Comparison of ENCODE assay signal across 24 cellular contexts in genomic region chr4:98094118-98094517, GRCh38. TPM values are rescaled to one million over a fixed set of nuclear protein-coding genes. Genes with fewer than 3 reads are reported as not detected.
DNase-seq lines count a peak whose midpoint lies in the region; TF ChIP-seq lines count a peak whose summit lies in the region.
"Had no signal": no experiment of that assay in that cellular context is flagged by ENCODE, and none has a peak within 500 bp of the region (broad histone marks: within the 10 kb centered on the region; RNA-seq: fewer than 3 reads in every experiment).

No MANE protein-coding gene starts in this region.

- BruUV-seq in mammary epithelial cell (replicated peaks; lab: Mats Ljungman, UMichigan), result no TSS peak

- peaks cover 0 to 9% (median 1%) of the 10 kb centered on the region in 3 donors for H3K27me3 Mint-ChIP-seq in immature natural killer cell (ENCODE audit: low read depth in 3 of 3)

- H3K4me3 Mint-ChIP-seq in immature natural killer cell, result no peak overlapping the region
- H3K4me3 Mint-ChIP-seq: CD4-positive, CD25-positive, alpha-beta regulatory T cell had no signal

- DNase-seq in HT1080 (ENCODE audit: low read depth) (peak; percentile 49), mammary epithelial cell (peak; percentile 73), islet precursor cell (peak; percentile 54), renal cortical epithelial cell (ENCODE audit: low read depth) (peak; percentile 71), immature natural killer cell (no peak), posterior vena cava (ENCODE audit: low spot score) (no peak), 8988T (no peak)
- DNase-seq: CD4-positive, CD25-positive, alpha-beta regulatory T cell; COR-L47; DMS79; Karpas-422; MM.1S; NCI-H1048; NCI-H1436; NCI-H187 treated with DMSO at 0.1 percent for 48 hours; NCI-H2107; NCI-H524; NCI-H774; NK-92 treated with Interleukin-12 subunit alpha and Interleukin-12 subunit beta, amount 100 ng/mL, for 24 hours; Peyer's patch had no signal

- H3K4me1 Mint-ChIP-seq in immature natural killer cell, result no peaks in the 10 kb centered on the region
- H3K4me1 Mint-ChIP-seq: CD4-positive, CD25-positive, alpha-beta regulatory T cell had no signal

- no peak overlapping the region for H3K27ac Mint-ChIP-seq in immature natural killer cell
- H3K27ac Mint-ChIP-seq: CD4-positive, CD25-positive, alpha-beta regulatory T cell had no signal

- no peaks in the 10 kb centered on the region for H3K9me3 ChIP-seq in mammary epithelial cell (replicated peaks; ENCODE audit: insufficient read depth, low read length)
- H3K9me3 ChIP-seq: Peyer's patch, SJSA1 had no signal

- WGBS in mammary epithelial cell (ENCODE audit: low coverage, missing lambda C conversion rate), result 91% methylated on average over 2 of the region's 2 CpGs

- CTCF ChIA-PET in mammary epithelial cell (lab: Charles Lee; ENCODE audit: low non-redundant PET), result interaction anchor here (0.6 kb wide), 1 partner anchor 568 kb away, joined by 3 read pairs; no protein-coding TSS in a partner anchor

- H3K9ac ChIP-seq in mammary epithelial cell (ENCODE audit: insufficient read depth, low read length), result no peak overlapping the region

- no peak overlapping the region for H3K27ac ChIP-seq in mammary epithelial cell (ENCODE audit: insufficient read depth, low read depth, low read length)
- H3K27ac ChIP-seq: Peyer's patch, SJSA1 had no signal

- intact Hi-C loops in mammary epithelial cell (cut with micrococcal nuclease), result no loop called here
- intact Hi-C loops in posterior vena cava (cut with DNase I), result no loop called here

- H3K36me3 ChIP-seq in mammary epithelial cell (ENCODE audit: insufficient read depth, low read length), result no peaks in the 10 kb centered on the region
- H3K36me3 ChIP-seq: Peyer's patch, SJSA1 had no signal

- H3K4me3 ChIP-seq in mammary epithelial cell (replicated peaks in 1 of 3; ENCODE audit: insufficient read depth in 1 of 3, low read depth in 2 of 3, low read length in 3 of 3), result no peak overlapping the region
- H3K4me3 ChIP-seq: Peyer's patch, SJSA1 had no signal

- peaks cover 0 to 12% (median 7%) of the 10 kb centered on the region in 6 donors for H3K9me3 Mint-ChIP-seq in immature natural killer cell

- no peak overlapping the region for H3K4me2 ChIP-seq in mammary epithelial cell (ENCODE audit: insufficient read depth, low read depth, low read length)

- H3K36me3 Mint-ChIP-seq in immature natural killer cell, result no peaks in the 10 kb centered on the region
- H3K36me3 Mint-ChIP-seq: CD4-positive, CD25-positive, alpha-beta regulatory T cell had no signal

- H3K4me1 ChIP-seq in mammary epithelial cell (ENCODE audit: insufficient read depth, low read length), result peaks cover 13% of the 10 kb centered on the region
- H3K4me1 ChIP-seq: Peyer's patch, SJSA1 had no signal

- in situ Hi-C loops in mammary epithelial cell (cut with MboI; ENCODE audit: low sequenced_read_pairs in 2 of 2), result no loop called here

- peak overlapping the region; percentile 29 for H2AFZ ChIP-seq in mammary epithelial cell (ENCODE audit: low read depth, low read length)

- H3K79me2 ChIP-seq in mammary epithelial cell (ENCODE audit: insufficient read depth, low read length), result no peaks in the 10 kb centered on the region

- H4K20me1 ChIP-seq in mammary epithelial cell (ENCODE audit: insufficient read depth, low read length), result no peaks in the 10 kb centered on the region

- no peak for TF ChIP-seq CTCF in mammary epithelial cell (conservative IDR thresholded peaks at IDR 0.05 in 1 of 2, IDR thresholded peaks at IDR 0.05 in 1 of 2; ENCODE audit: extremely low read depth in 1 of 2, insufficient read depth in 1 of 2, low read depth in 1 of 2, low read length in 2 of 2)

- dilution Hi-C loops in mammary epithelial cell (cut with HindIII; ENCODE audit: low sequenced_read_pairs), result no loop called here

- no peaks in the 10 kb centered on the region for H3K27me3 ChIP-seq in mammary epithelial cell (ENCODE audit: insufficient read depth, low read length)
- H3K27me3 ChIP-seq: Peyer's patch, SJSA1 had no signal

RNA-seq across cellular contexts. Expression of gene STPG2, which starts 49.2 kb away (rescaled TPM):
- total RNA-seq in HT1080 (2014; rRNA removed; shearing (Covaris generic)), result 0.03 TPM in 1 of 2 replicates, not detected in the other
- 0.05 and 0.29 TPM in 2 replicates for polyA plus RNA-seq in HT1080 (2015; cell fraction: cytosol; rRNA removed)
- polyA plus RNA-seq in HT1080 (2015; cell fraction: nucleus; rRNA removed), result 0.07 TPM in 1 of 2 replicates, not detected in the other
- total RNA-seq in mammary epithelial cell (under 1 TPM; 0.17 to 0.28 TPM), renal cortical epithelial cell (0.75 and 0.87 TPM in 2 replicates), posterior vena cava (under 1 TPM; 0.19 to 0.24 TPM)
- polyA plus RNA-seq in mammary epithelial cell (0.03 TPM), immature natural killer cell (not detected)
- polyA minus RNA-seq in mammary epithelial cell, result not detected
- total RNA-seq: A673, H4, Peyer's patch, SJSA1 had no signal
- polyA plus RNA-seq: BJ had no signal

Comparison
In these comparisons a context has a peak if more than half of its experiments do, and no peak if none do; other contexts are left out.
1. DNase-seq: peak in HT1080 (single experiment), mammary epithelial cell (single experiment), islet precursor cell (single experiment) and renal cortical epithelial cell (single experiment); none in immature natural killer cell (0 of 3), posterior vena cava (single experiment) and 8988T (single experiment).